6 cellular contexts compared by ENCODE assay signal in the genomic region with DNA sequence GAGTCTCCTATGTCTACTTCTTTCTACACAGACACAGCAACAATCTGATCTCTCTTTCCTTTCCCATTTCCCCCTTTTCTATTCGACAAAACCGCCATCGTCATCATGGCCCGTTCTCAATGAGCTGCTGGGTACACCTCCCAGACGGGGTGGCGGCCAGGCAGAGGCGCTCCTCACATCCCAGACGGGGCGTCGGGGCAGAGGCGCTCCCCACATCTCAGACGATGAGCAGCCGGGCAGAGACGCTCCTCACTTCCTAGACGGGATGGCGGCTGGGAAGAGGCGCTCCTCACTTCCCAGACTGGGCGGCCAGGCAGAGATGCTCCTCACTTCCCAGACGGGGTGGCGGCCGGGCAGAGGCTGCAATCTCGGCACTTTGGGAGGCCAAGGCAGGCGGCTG. TPM values are rescaled to one million over a fixed set of nuclear protein-coding genes. Genes with fewer than 3 reads are reported as not detected.
"Had no signal": no experiment of that assay in that cellular context is flagged by ENCODE, and none has a peak within 500 bp of the region (broad histone marks: within the 10 kb centered on the region; RNA-seq: fewer than 3 reads in every experiment).

No MANE protein-coding gene starts in this region.

RNA-seq across cellular contexts. Expression of gene NAPSA, which starts 25.5 kb away (rescaled TPM):
- total RNA-seq: thoracic aorta had no signal

RNA-seq across cellular contexts. Expression of gene SPIB, which starts 27.8 kb away (rescaled TPM):
- total RNA-seq: subcutaneous adipose tissue, suprapubic skin, temporal lobe, thoracic aorta, vagina had no signal

RNA-seq across cellular contexts. Expression of gene MYBPC2, which starts 41.7 kb away (rescaled TPM):
- total RNA-seq: stomach, subcutaneous adipose tissue, vagina had no signal
